Comparison of ENCODE assay signal across 9 cellular contexts in the genomic region with DNA sequence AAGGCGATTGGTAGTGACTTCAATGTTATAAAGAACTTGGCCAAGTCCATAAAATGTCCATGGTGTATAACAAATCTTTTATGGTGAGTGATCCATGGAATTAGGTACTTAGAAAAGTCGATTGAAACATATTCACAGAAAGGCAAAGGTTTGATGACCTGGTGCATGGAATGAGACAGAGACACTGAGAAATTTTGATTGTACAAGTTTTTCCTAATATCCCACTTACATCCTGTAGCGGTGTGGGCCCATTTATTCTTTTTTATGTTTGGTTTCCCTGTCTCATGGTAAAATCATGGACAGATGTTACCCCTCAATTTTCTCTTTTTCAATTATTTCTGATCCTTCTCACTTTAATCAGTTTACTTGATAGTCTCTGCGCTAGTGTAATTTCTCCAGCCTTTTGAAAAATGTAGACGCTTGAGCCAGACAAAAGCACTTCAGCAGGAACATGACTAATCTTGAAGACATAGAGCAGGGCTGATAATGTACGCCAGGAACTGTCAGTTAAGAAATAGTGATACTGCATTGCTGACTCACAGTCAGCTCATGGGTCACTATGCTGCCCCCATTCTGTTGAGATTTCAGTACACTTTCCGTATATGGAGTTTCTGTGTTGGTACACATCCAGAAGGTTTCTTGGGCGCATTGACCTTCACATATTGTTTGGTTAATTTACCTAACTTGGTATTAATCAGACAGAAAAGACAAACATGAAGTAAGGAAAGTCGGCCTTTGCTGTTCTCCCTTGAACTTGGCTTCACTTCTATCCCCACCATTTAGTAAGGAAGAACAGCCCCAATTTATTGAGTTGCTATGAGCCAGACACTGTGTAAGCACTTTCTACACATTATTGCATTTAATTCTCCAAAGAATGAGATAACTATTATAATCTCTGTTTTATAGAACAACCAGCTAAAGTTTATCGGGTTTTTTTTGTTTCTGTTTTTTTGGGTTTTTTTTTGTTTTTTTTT.
A peak's percentile ranks its signal among the peaks of the same experiment; 100 is the strongest.
DNase-seq lines count a peak whose midpoint lies in the region; ATAC-seq and TF ChIP-seq lines count a peak whose summit lies in the region.
"Had no signal": no experiment of that assay in that cellular context is flagged by ENCODE, and none has a peak within 500 bp of the region (broad histone marks: within the 10 kb centered on the region; RNA-seq: fewer than 3 reads in every experiment).

No MANE protein-coding gene starts in this region.

- H3K36me3 Mint-ChIP-seq in HFFc6 (ENCODE audit: low read depth) = no peaks in the 10 kb centered on the region

- no peaks in the 10 kb centered on the region for H3K9me3 Mint-ChIP-seq in HFFc6

- peak; percentile 27 for TF ChIP-seq CTCF in HFFc6 (IDR thresholded peaks at IDR 0.05)

- peak; percentile 98 for ATAC-seq in SK-N-SH treated with all-trans-retinoic acid at 6 μM for 48 hours
- ATAC-seq: T-helper 17 cell had no signal

- H3K4me3 Mint-ChIP-seq in HFFc6 = peak overlapping the region; percentile 9; the same call in 1 of the 2 replicates
- H3K4me3 Mint-ChIP-seq: activated T-cell treated with anti-CD3 and anti-CD28 coated beads, Interleukin-2, amount 50 U/mL, for 24 hours; T-helper 17 cell had no signal

- peak overlapping the region; percentile 46; the same call in 1 of the 2 replicates for H3K27ac Mint-ChIP-seq in HFFc6
- H3K27ac Mint-ChIP-seq: activated T-cell treated with anti-CD3 and anti-CD28 coated beads, Interleukin-2, amount 50 U/mL, for 24 hours; T-helper 17 cell had no signal

- DNase-seq in HFFc6 (peak; percentile 57), glomerular visceral epithelial cell (ENCODE audit: extremely low spot score) (peak; percentile 63), stromal cell of bone marrow (ENCODE audit: low read depth) (peak; percentile 65), NCI-H128 (lab: John Stamatoyannopoulos, UW; ENCODE audit: unreplicated experiment) (no peak), anterior cingulate cortex (lab: John Stamatoyannopoulos, UW) (no peak)
- DNase-seq in activated T-cell treated with anti-CD3 and anti-CD28 coated beads, Interleukin-2, amount 50 U/mL, for 48 hours = no peak
- DNase-seq: activated T-cell treated with anti-CD3 and anti-CD28 coated beads, Interleukin-2, amount 50 U/mL, for 24 hours; T-helper 17 cell had no signal

- no peaks in the 10 kb centered on the region for H3K27me3 Mint-ChIP-seq in HFFc6 (ENCODE audit: insufficient read depth)
- H3K27me3 Mint-ChIP-seq: activated T-cell treated with anti-CD3 and anti-CD28 coated beads, Interleukin-2, amount 50 U/mL, for 24 hours; T-helper 17 cell had no signal

- H3K4me1 Mint-ChIP-seq in HFFc6 (ENCODE audit: low read depth) = peaks cover 15% of the 10 kb centered on the region
- H3K4me1 Mint-ChIP-seq: T-helper 17 cell had no signal

TF ChIP-seq in SK-N-SH treated with all-trans-retinoic acid at 6 μM for 48 hours, 23 proteins besides CTCF, POLR2A, EP300 and RAD21:
- no peak for TF ChIP-seq ZNF8 (CRISPR knock-in tag; IDR thresholded peaks at IDR 0.05)
- TF ChIP-seq TOX (CRISPR knock-in tag; IDR thresholded peaks at IDR 0.05; ENCODE audit: borderline replicate concordance) = peak; percentile 83; the same call in 1 of the 2 replicates
- peak; percentile 85 for TF ChIP-seq ISL1 (CRISPR knock-in tag; IDR thresholded peaks at IDR 0.05)
- peak; percentile 66; the same call in 1 of the 2 replicates for TF ChIP-seq RARB (CRISPR knock-in tag; IDR thresholded peaks at IDR 0.05)

Comparison
In these comparisons a context has a peak if more than half of its experiments do, and no peak if none do; other contexts are left out.
1. DNase-seq: peak in HFFc6 (single experiment), glomerular visceral epithelial cell (single experiment) and stromal cell of bone marrow (single experiment); none in activated T-cell treated with anti-CD3 and anti-CD28 coated beads, Interleukin-2, amount 50 U/mL, for 48 hours (0 of 2), NCI-H128 (single experiment) and anterior cingulate cortex (0 of 58).